In genomic region chr15:64536244-64536836, GRCh38 we compare ENCODE assay signal across 9 cellular contexts.
A peak's percentile ranks its signal among the peaks of the same experiment; 100 is the strongest.
DNase-seq lines count a peak whose midpoint lies in the region; ATAC-seq and TF ChIP-seq lines count a peak whose summit lies in the region.
"Had no signal": no experiment of that assay in that cellular context is flagged by ENCODE, and none has a peak within 500 bp of the region (broad histone marks: within the 10 kb centered on the region; RNA-seq: fewer than 3 reads in every experiment).

No MANE protein-coding gene starts in this region.

- POLR2A ChIA-PET in MCF 10A (lab: Yijun Ruan, JAX) (interaction anchor here (0.6 to 1.2 kb wide), 3 partner anchors 11 to 15 kb away, joined by 3 to 5 read pairs (median 3); no protein-coding TSS in a partner anchor), HEK293T (lab: Yijun Ruan, JAX) (no interaction called here)

- H3K4me3 ChIP-seq in breast epithelium (no peak overlapping the region), upper lobe of right lung (no peak overlapping the region)

- ATAC-seq in upper lobe of right lung (peak; percentile 54), HG02870 (IDR thresholded peaks at IDR 0.05; ENCODE audit: unreplicated experiment) (no peak)

- DNase-seq in MCF 10A (ENCODE audit: unreplicated experiment) (peak; percentile 85), breast epithelium (ENCODE audit: low spot score in 2 of 2) (no peak), activated T-cell treated with anti-CD3 and anti-CD28 coated beads for 4 hours (peak; percentile 14), glomerular endothelial cell (ENCODE audit: extremely low read depth, low read depth, low spot score) (peak; percentile 78), upper lobe of right lung (no peak), HEK293T (ENCODE audit: extremely low spot score) (no peak), NCI-H345 treated with DMSO at 0.1 percent for 48 hours (lab: John Stamatoyannopoulos, UW; ENCODE audit: unreplicated experiment) (no peak)
- DNase-seq: DMS 273 treated with DMSO at 0.1 percent for 48 hours had no signal

- H3K27me3 ChIP-seq in breast epithelium, result no peaks in the 10 kb centered on the region
- no peaks in the 10 kb centered on the region for H3K27me3 ChIP-seq in upper lobe of right lung

- CTCF ChIA-PET in MCF 10A (lab: Yijun Ruan, JAX) (interaction anchor here (0.6 to 0.7 kb wide), 4 partner anchors 76 to 157 kb away, joined by 3 to 4 read pairs (median 3); no protein-coding TSS in a partner anchor), HEK293T (lab: Yijun Ruan, JAX) (interaction anchor here (0.6 kb wide), 1 partner anchor 28 kb away, joined by 3 read pairs; no protein-coding TSS in a partner anchor)

- TF ChIP-seq POLR2A in breast epithelium (IDR thresholded peaks at IDR 0.05), result no peak

- H3K27ac Mint-ChIP-seq in MCF 10A (ENCODE audit: low read depth, unreplicated experiment), result peak overlapping the region; percentile 84

- no peaks in the 10 kb centered on the region for H3K27me3 Mint-ChIP-seq in MCF 10A (ENCODE audit: insufficient read depth, unreplicated experiment)

- no peak for TF ChIP-seq CTCF in MCF 10A (IDR thresholded peaks at IDR 0.05; ENCODE audit: unreplicated experiment)
- no peak for TF ChIP-seq CTCF in breast epithelium (IDR thresholded peaks at IDR 0.05)
- no peak for TF ChIP-seq CTCF in upper lobe of right lung (IDR thresholded peaks at IDR 0.05)

- H3K9me3 ChIP-seq in breast epithelium, result no peaks in the 10 kb centered on the region
- H3K9me3 ChIP-seq in upper lobe of right lung, result no peaks in the 10 kb centered on the region

- no peaks in the 10 kb centered on the region for H3K36me3 ChIP-seq in breast epithelium
- H3K36me3 ChIP-seq in upper lobe of right lung, result no peaks in the 10 kb centered on the region

- no peak overlapping the region for H3K27ac ChIP-seq in breast epithelium
- no peak overlapping the region for H3K27ac ChIP-seq in upper lobe of right lung

- intact Hi-C loops in MCF 10A (cut with micrococcal nuclease) (no loop called here), breast epithelium (cut with DNase I; ENCODE audit: low total_unique reads) (no loop called here), upper lobe of right lung (cut with DNase I) (no loop called here)

- no TSS peak for BruUV-seq in MCF 10A (replicated peaks; lab: Mats Ljungman, UMichigan)

- H3K9me3 Mint-ChIP-seq in MCF 10A (ENCODE audit: unreplicated experiment), result no peaks in the 10 kb centered on the region

- H3K4me1 ChIP-seq in breast epithelium (peaks cover 0 to 4% of the 10 kb centered on the region in 2 donors), upper lobe of right lung (peaks cover 5% of the 10 kb centered on the region)

- H3K4me3 Mint-ChIP-seq in MCF 10A (ENCODE audit: unreplicated experiment), result no peak overlapping the region

- peaks cover 11% of the 10 kb centered on the region for H3K4me1 Mint-ChIP-seq in MCF 10A (ENCODE audit: insufficient read depth, unreplicated experiment)

- peaks cover 5% of the 10 kb centered on the region for H3K36me3 Mint-ChIP-seq in MCF 10A (ENCODE audit: insufficient read depth, unreplicated experiment)

TF ChIP-seq in HEK293T, 16 proteins besides CTCF, POLR2A, EP300 and RAD21:
- TF ChIP-seq BHLHE40 (IDR thresholded peaks at IDR 0.05; ENCODE audit: borderline replicate concordance) (no peak), LEF1 (IDR thresholded peaks at IDR 0.05; ENCODE audit: borderline replicate concordance) (no peak), FOXM1 (IDR thresholded peaks at IDR 0.05; ENCODE audit: borderline replicate concordance) (no peak), FOXK2 (IDR thresholded peaks at IDR 0.05) (no peak), HDGF (IDR thresholded peaks at IDR 0.05; ENCODE audit: borderline replicate concordance) (no peak), TARDBP (IDR thresholded peaks at IDR 0.05) (no peak), CTBP1 (IDR thresholded peaks at IDR 0.05; ENCODE audit: borderline replicate concordance) (no peak), ARNT (IDR thresholded peaks at IDR 0.05) (no peak), ELF4 (IDR thresholded peaks at IDR 0.05) (no peak), FOXA1 (IDR thresholded peaks at IDR 0.05) (no peak), ZNF384 (IDR thresholded peaks at IDR 0.05) (no peak), SP1 (IDR thresholded peaks at IDR 0.05) (no peak), L3MBTL2 (conservative IDR thresholded peaks at IDR 0.05) (no peak), NFRKB (IDR thresholded peaks at IDR 0.05) (no peak)

Comparison
In these comparisons a context has a peak if more than half of its experiments do, and no peak if none do; other contexts are left out.
1. DNase-seq: peak in MCF 10A (single experiment), activated T-cell treated with anti-CD3 and anti-CD28 coated beads for 4 hours (single experiment) and glomerular endothelial cell (single experiment); none in breast epithelium (0 of 2), upper lobe of right lung (single experiment), HEK293T (single experiment) and NCI-H345 treated with DMSO at 0.1 percent for 48 hours (single experiment).